ENCODE assay signal across 1 cellular context in genomic region chr20:17651761-17652388, GRCh38.
TF ChIP-seq lines count a peak whose summit lies in the region.

No MANE protein-coding gene starts in this region.

TF ChIP-seq in HepG2, 621 proteins besides CTCF, POLR2A, EP300 and RAD21 (continues in another document):
- TF ChIP-seq ZNF253 (CRISPR knock-in tag; IDR thresholded peaks at IDR 0.05; ENCODE audit: borderline replicate concordance) (no peak), STAG1 (CRISPR knock-in tag; IDR thresholded peaks at IDR 0.05) (peak; percentile 73), ZNF577 (CRISPR knock-in tag; IDR thresholded peaks at IDR 0.05; ENCODE audit: borderline replicate concordance, low read depth) (no peak), KLF12 (CRISPR knock-in tag; IDR thresholded peaks at IDR 0.05; ENCODE audit: borderline replicate concordance) (no peak), SMARCC2 (IDR thresholded peaks at IDR 0.05) (no peak), JUNB (CRISPR knock-in tag; IDR thresholded peaks at IDR 0.05; ENCODE audit: borderline replicate concordance) (no peak), ZNF562 (CRISPR knock-in tag; IDR thresholded peaks at IDR 0.05; ENCODE audit: borderline replicate concordance) (no peak), POLR2G (IDR thresholded peaks at IDR 0.05; ENCODE audit: low read depth, low read length) (peak; percentile 61; the same call in 1 of the 2 replicates), MLLT10 (CRISPR knock-in tag; IDR thresholded peaks at IDR 0.05) (no peak), ZBTB8A (CRISPR knock-in tag; IDR thresholded peaks at IDR 0.05; ENCODE audit: borderline replicate concordance, low read depth) (no peak), ZNF572 (CRISPR knock-in tag; IDR thresholded peaks at IDR 0.05) (no peak), NFE2L1 (CRISPR knock-in tag; IDR thresholded peaks at IDR 0.05; ENCODE audit: borderline replicate concordance) (no peak), ZFP90 (CRISPR knock-in tag; IDR thresholded peaks at IDR 0.05; ENCODE audit: borderline replicate concordance) (no peak), ZNF280B (CRISPR knock-in tag; IDR thresholded peaks at IDR 0.05; ENCODE audit: borderline replicate concordance) (no peak), ZNF788 (CRISPR knock-in tag; IDR thresholded peaks at IDR 0.05; ENCODE audit: borderline replicate concordance) (peak; percentile 76; the same call in 1 of the 2 replicates), TAF15 (IDR thresholded peaks at IDR 0.05; ENCODE audit: low read depth, low read length, poor library complexity, severe bottlenecking) (no peak), ZNF672 (CRISPR knock-in tag; IDR thresholded peaks at IDR 0.05) (no peak), RBM22 (optimal IDR thresholded peaks at IDR 0.05; ENCODE audit: low read length) (peak; percentile 76), ZNF530 (CRISPR knock-in tag; IDR thresholded peaks at IDR 0.05; ENCODE audit: low read depth) (no peak), NFE2L2 (IDR thresholded peaks at IDR 0.05; ENCODE audit: low read length) (no peak; the same call in 1 of the 2 replicates), ZNF772 (CRISPR knock-in tag; IDR thresholded peaks at IDR 0.05) (0 out of 2 replicates have a peak, but pooled peaks have one; percentile 41), ZNF607 (CRISPR knock-in tag; IDR thresholded peaks at IDR 0.05; ENCODE audit: borderline replicate concordance) (no peak), RFX3 (CRISPR knock-in tag; IDR thresholded peaks at IDR 0.05) (no peak), FOXC1 (CRISPR knock-in tag; IDR thresholded peaks at IDR 0.05; ENCODE audit: borderline replicate concordance) (peak; percentile 49; the same call in 1 of the 2 replicates), SNAI1 (CRISPR knock-in tag; IDR thresholded peaks at IDR 0.05; ENCODE audit: borderline replicate concordance) (no peak), ZNF264 (CRISPR knock-in tag; IDR thresholded peaks at IDR 0.05) (0 out of 2 replicates have a peak, but pooled peaks have one; percentile 40), MATR3 (CRISPR knock-in tag; IDR thresholded peaks at IDR 0.05) (no peak), TEAD3 (CRISPR knock-in tag; optimal IDR thresholded peaks at IDR 0.05; ENCODE audit: borderline replicate concordance) (no peak), ZNF431 (CRISPR knock-in tag; IDR thresholded peaks at IDR 0.05; ENCODE audit: borderline replicate concordance, low read depth) (no peak), NCOA1 (CRISPR knock-in tag; IDR thresholded peaks at IDR 0.05) (0 out of 2 replicates have a peak, but pooled peaks have one; percentile 44), ZNF503 (CRISPR knock-in tag; IDR thresholded peaks at IDR 0.05) (no peak), ATF7-NPFF (CRISPR knock-in tag; IDR thresholded peaks at IDR 0.05; ENCODE audit: low read depth) (0 out of 2 replicates have a peak, but pooled peaks have one; percentile 31), ZNF496 (CRISPR knock-in tag; IDR thresholded peaks at IDR 0.05; ENCODE audit: insufficient replicate concordance) (no peak), ZFP41 (CRISPR knock-in tag; IDR thresholded peaks at IDR 0.05; ENCODE audit: borderline replicate concordance) (0 out of 2 replicates have a peak, but pooled peaks have one; percentile 34), GTF3A (CRISPR knock-in tag; conservative IDR thresholded peaks at IDR 0.05) (no peak), KLF15 (CRISPR knock-in tag; IDR thresholded peaks at IDR 0.05; ENCODE audit: borderline replicate concordance) (no peak), IRF1 (CRISPR knock-in tag; IDR thresholded peaks at IDR 0.05; ENCODE audit: low read depth) (no peak), ZFX (CRISPR knock-in tag; IDR thresholded peaks at IDR 0.05; ENCODE audit: low read depth) (0 out of 2 replicates have a peak, but pooled peaks have one; percentile 22), MXD4 (CRISPR knock-in tag; IDR thresholded peaks at IDR 0.05) (no peak), ZEB1 (IDR thresholded peaks at IDR 0.05; ENCODE audit: insufficient replicate concordance, low read depth) (no peak), KDM1A (CRISPR knock-in tag; IDR thresholded peaks at IDR 0.05) (no peak), FOXP1 (IDR thresholded peaks at IDR 0.05) (no peak), FOXP1 (CRISPR knock-in tag; IDR thresholded peaks at IDR 0.05) (no peak), ZSCAN12 (CRISPR knock-in tag; IDR thresholded peaks at IDR 0.05) (no peak), SKI (IDR thresholded peaks at IDR 0.05; ENCODE audit: partially characterized antibody) (no peak), U2AF1 (optimal IDR thresholded peaks at IDR 0.05; ENCODE audit: low read depth, low read length) (peak; percentile 55)
- TF ChIP-seq, protein P1, sequence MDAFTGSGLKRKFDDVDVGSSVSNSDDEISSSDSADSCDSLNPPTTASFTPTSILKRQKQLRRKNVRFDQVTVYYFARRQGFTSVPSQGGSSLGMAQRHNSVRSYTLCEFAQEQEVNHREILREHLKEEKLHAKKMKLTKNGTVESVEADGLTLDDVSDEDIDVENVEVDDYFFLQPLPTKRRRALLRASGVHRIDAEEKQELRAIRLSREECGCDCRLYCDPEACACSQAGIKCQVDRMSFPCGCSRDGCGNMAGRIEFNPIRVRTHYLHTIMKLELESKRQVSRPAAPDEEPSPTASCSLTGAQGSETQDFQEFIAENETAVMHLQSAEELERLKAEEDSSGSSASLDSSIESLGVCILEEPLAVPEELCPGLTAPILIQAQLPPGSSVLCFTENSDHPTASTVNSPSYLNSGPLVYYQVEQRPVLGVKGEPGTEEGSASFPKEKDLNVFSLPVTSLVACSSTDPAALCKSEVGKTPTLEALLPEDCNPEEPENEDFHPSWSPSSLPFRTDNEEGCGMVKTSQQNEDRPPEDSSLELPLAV (CRISPR knock-in tag; conservative IDR thresholded peaks at IDR 0.05; ENCODE audit: low read depth): no peak
- TF ChIP-seq, protein P2, sequence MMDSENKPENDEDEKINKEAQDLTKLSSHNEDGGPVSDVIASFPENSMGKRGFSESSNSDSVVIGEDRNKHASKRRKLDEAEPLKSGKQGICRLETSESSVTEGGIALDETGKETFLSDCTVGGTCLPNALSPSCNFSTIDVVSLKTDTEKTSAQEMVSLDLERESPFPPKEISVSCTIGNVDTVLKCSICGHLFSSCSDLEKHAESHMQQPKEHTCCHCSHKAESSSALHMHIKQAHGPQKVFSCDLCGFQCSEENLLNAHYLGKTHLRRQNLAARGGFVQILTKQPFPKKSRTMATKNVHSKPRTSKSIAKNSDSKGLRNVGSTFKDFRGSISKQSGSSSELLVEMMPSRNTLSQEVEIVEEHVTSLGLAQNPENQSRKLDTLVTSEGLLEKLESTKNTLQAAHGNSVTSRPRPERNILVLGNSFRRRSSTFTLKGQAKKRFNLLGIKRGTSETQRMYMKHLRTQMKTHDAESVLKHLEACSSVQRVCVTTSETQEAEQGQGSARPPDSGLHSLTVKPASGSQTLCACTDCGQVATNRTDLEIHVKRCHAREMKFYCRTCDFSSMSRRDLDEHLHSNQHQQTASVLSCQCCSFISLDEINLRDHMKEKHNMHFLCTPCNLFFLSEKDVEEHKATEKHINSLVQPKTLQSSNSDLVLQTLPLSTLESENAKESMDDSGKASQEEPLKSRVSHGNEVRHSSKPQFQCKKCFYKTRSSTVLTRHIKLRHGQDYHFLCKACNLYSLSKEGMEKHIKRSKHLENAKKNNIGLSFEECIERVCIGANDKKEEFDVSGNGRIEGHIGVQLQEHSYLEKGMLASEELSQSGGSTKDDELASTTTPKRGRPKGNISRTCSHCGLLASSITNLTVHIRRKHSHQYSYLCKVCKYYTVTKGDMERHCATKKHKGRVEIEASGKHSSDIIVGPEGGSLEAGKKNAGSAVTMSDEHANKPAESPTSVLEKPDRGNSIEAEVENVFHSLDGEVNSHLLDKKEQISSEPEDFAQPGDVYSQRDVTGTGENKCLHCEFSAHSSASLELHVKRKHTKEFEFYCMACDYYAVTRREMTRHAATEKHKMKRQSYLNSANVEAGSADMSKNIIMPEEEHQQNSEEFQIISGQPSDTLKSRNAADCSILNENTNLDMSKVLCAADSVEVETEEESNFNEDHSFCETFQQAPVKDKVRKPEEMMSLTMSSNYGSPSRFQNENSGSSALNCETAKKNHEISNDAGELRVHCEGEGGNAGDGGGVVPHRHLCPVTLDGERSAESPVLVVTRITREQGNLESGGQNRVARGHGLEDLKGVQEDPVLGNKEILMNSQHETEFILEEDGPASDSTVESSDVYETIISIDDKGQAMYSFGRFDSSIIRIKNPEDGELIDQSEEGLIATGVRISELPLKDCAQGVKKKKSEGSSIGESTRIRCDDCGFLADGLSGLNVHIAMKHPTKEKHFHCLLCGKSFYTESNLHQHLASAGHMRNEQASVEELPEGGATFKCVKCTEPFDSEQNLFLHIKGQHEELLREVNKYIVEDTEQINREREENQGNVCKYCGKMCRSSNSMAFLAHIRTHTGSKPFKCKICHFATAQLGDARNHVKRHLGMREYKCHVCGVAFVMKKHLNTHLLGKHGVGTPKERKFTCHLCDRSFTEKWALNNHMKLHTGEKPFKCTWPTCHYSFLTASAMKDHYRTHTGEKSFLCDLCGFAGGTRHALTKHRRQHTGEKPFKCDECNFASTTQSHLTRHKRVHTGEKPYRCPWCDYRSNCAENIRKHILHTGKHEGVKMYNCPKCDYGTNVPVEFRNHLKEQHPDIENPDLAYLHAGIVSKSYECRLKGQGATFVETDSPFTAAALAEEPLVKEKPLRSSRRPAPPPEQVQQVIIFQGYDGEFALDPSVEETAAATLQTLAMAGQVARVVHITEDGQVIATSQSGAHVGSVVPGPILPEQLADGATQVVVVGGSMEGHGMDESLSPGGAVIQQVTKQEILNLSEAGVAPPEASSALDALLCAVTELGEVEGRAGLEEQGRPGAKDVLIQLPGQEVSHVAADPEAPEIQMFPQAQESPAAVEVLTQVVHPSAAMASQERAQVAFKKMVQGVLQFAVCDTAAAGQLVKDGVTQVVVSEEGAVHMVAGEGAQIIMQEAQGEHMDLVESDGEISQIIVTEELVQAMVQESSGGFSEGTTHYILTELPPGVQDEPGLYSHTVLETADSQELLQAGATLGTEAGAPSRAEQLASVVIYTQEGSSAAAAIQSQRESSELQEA (CRISPR knock-in tag; IDR thresholded peaks at IDR 0.05; ENCODE audit: not compliant biosample characterization): no peak
- TF ChIP-seq, protein P3, sequence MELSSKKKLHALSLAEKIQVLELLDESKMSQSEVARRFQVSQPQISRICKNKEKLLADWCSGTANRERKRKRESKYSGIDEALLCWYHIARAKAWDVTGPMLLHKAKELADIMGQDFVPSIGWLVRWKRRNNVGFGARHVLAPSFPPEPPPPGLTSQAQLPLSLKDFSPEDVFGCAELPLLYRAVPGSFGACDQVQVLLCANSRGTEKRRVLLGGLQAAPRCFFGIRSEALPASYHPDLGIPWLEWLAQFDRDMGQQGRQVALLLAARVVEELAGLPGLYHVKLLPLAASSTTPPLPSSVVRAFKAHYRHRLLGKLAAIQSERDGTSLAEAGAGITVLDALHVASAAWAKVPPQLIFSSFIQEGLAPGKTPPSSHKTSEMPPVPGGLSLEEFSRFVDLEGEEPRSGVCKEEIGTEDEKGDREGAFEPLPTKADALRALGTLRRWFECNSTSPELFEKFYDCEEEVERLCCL (CRISPR knock-in tag; IDR thresholded peaks at IDR 0.05; ENCODE audit: borderline replicate concordance): no peak
- TF ChIP-seq, protein P4, sequence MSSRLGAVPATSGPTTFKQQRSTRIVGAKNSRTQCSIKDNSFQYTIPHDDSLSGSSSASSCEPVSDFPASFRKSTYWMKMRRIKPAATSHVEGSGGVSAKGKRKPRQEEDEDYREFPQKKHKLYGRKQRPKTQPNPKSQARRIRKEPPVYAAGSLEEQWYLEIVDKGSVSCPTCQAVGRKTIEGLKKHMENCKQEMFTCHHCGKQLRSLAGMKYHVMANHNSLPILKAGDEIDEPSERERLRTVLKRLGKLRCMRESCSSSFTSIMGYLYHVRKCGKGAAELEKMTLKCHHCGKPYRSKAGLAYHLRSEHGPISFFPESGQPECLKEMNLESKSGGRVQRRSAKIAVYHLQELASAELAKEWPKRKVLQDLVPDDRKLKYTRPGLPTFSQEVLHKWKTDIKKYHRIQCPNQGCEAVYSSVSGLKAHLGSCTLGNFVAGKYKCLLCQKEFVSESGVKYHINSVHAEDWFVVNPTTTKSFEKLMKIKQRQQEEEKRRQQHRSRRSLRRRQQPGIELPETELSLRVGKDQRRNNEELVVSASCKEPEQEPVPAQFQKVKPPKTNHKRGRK (CRISPR knock-in tag; IDR thresholded peaks at IDR 0.05): 0 out of 2 replicates have a peak, but pooled peaks have one; percentile 13
